ENCODE assay signal across 1 cellular context in the genomic region with DNA sequence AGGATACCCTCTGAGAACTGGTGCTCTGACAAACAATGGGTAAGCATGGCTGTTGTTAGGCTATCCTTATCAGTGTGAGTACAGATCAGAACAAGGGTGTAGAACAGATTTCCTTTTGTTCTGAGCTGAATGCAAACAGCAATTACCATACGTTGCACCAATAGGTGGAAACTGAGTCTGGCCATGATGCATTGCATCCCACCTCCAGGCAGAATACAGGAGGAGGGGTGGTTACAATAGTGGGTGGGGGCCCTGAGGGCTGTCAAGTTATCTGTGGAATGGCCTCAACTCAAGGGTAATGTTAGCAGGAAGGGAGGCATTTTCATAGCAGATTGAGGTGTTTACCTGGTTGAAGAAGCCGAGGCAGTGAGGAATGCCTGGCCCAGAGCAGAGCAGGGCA.
TF ChIP-seq lines count a peak whose summit lies in the region.

No MANE protein-coding gene starts in this region.

TF ChIP-seq in HepG2, 621 proteins besides CTCF, POLR2A, EP300 and RAD21:
- TF ChIP-seq FOXP1 (IDR thresholded peaks at IDR 0.05) (no peak), FOXP1 (CRISPR knock-in tag; IDR thresholded peaks at IDR 0.05) (0 out of 2 replicates have a peak, but pooled peaks have one; percentile 7), ZNF550 (CRISPR knock-in tag; IDR thresholded peaks at IDR 0.05; ENCODE audit: borderline replicate concordance) (no peak), SOX13 (IDR thresholded peaks at IDR 0.05) (no peak), SOX13 (CRISPR knock-in tag; conservative IDR thresholded peaks at IDR 0.05 in 1 of 2, IDR thresholded peaks at IDR 0.05 in 1 of 2) (peak in 1 of 2 experiments; percentile 70; a peak in 2 of 4 replicates)
